In genomic region chr3:171553085-171553484, GRCh38 we compare ENCODE assay signal across 18 cellular contexts.
"Had no signal": no experiment of that assay in that cellular context is flagged by ENCODE, and none has a peak within 500 bp of the region (broad histone marks: within the 10 kb centered on the region; RNA-seq: fewer than 3 reads in every experiment).

No MANE protein-coding gene starts in this region.

- H3K4me3 ChIP-seq: colonic mucosa, thoracic aorta had no signal

- H3K27me3 ChIP-seq: brain microvascular endothelial cell, colonic mucosa had no signal

- H3K4me1 Mint-ChIP-seq: central memory CD8-positive, alpha-beta T cell; stimulated activated naive B cell treated with anti-CD40 and anti-IgM and Interleukin-4, amounts not matched to agents 10 μg/mL and 1 μg/mL and 100 μg/mL, for 72 hours had no signal

- H3K36me3 Mint-ChIP-seq: mesothelial cell of epicardium; natural killer cell treated with Interleukin-12 subunit alpha and Interleukin-12 subunit beta and Interleukin-15 and Interleukin-18, amount 100 ng/mL, for 72 hours; stimulated activated naive B cell treated with anti-CD40 and anti-IgM and Interleukin-4, amounts not matched to agents 10 μg/mL and 1 μg/mL and 100 μg/mL, for 72 hours had no signal

- H3K36me3 ChIP-seq: brain microvascular endothelial cell, colonic mucosa, thoracic aorta had no signal

- H3K27ac Mint-ChIP-seq: mesothelial cell of epicardium; natural killer cell treated with Interleukin-12 subunit alpha and Interleukin-12 subunit beta and Interleukin-15 and Interleukin-18, amount 100 ng/mL, for 72 hours; stimulated activated naive B cell treated with anti-CD40 and anti-IgM and Interleukin-4, amounts not matched to agents 10 μg/mL and 1 μg/mL and 100 μg/mL, for 72 hours had no signal

- DNase-seq: activated CD4-positive, alpha-beta T cell treated with anti-CD3 and anti-CD28 coated beads, Interleukin-2, amount 50 U/mL, for 1 hour; activated CD4-positive, CD25-positive, alpha-beta regulatory T cell treated with anti-CD3 and anti-CD28 coated beads, Interleukin-2, amount 50 U/mL, for 72 hours; activated CD8-positive, alpha-beta memory T cell treated with anti-CD3 and anti-CD28 coated beads, Interleukin-2, amount 50 U/mL, for 4 hours; activated effector memory CD4-positive, alpha-beta T cell treated with Interleukin-2 at 50 U/mL for 16 hours; activated naive CD4-positive, alpha-beta T cell treated with anti-CD3 and anti-CD28 coated beads, Interleukin-2, amount 50 U/mL, for 16 hours; activated T-cell treated with anti-CD3 and anti-CD28 coated beads, Interleukin-2, amount 50 U/mL, for 4 hours; aorta; brain microvascular endothelial cell; colonic mucosa; foreskin melanocyte; nucleus accumbens; posterior cingulate gyrus; stimulated activated naive B cell treated with anti-CD40 and anti-IgM and Interleukin-4, amounts not matched to agents 10 μg/mL and 1 μg/mL and 100 μg/mL, for 72 hours; T1000 had no signal

- H3K4me1 ChIP-seq: colonic mucosa had no signal

- H3K27me3 Mint-ChIP-seq: central memory CD8-positive, alpha-beta T cell; natural killer cell treated with Interleukin-12 subunit alpha and Interleukin-12 subunit beta and Interleukin-15 and Interleukin-18, amount 100 ng/mL, for 72 hours; stimulated activated naive B cell treated with anti-CD40 and anti-IgM and Interleukin-4, amounts not matched to agents 10 μg/mL and 1 μg/mL and 100 μg/mL, for 72 hours had no signal

- H3K9me3 ChIP-seq: colonic mucosa, thoracic aorta had no signal

- ATAC-seq: activated T-cell treated with anti-CD3 and anti-CD28 coated beads, Interleukin-2, amount 50 U/mL, for 4 hours; stimulated activated naive B cell treated with anti-CD40 and anti-IgM and Interleukin-4, amounts not matched to agents 10 μg/mL and 1 μg/mL and 100 μg/mL, for 72 hours had no signal

- H3K27ac ChIP-seq: brain microvascular endothelial cell, colonic mucosa, thoracic aorta had no signal

- H3K9me3 Mint-ChIP-seq: activated T-cell treated with anti-CD3 and anti-CD28 coated beads, Interleukin-2, amount 50 U/mL, for 4 hours; central memory CD8-positive, alpha-beta T cell; natural killer cell treated with Interleukin-12 subunit alpha and Interleukin-12 subunit beta and Interleukin-15 and Interleukin-18, amount 100 ng/mL, for 72 hours; stimulated activated naive B cell treated with anti-CD40 and anti-IgM and Interleukin-4, amounts not matched to agents 10 μg/mL and 1 μg/mL and 100 μg/mL, for 72 hours had no signal

- H3K4me3 Mint-ChIP-seq: activated T-cell treated with anti-CD3 and anti-CD28 coated beads, Interleukin-2, amount 50 U/mL, for 4 hours; central memory CD8-positive, alpha-beta T cell; mesothelial cell of epicardium; natural killer cell treated with Interleukin-12 subunit alpha and Interleukin-12 subunit beta and Interleukin-15 and Interleukin-18, amount 100 ng/mL, for 72 hours; stimulated activated naive B cell treated with anti-CD40 and anti-IgM and Interleukin-4, amounts not matched to agents 10 μg/mL and 1 μg/mL and 100 μg/mL, for 72 hours had no signal
